8 cellular contexts compared by ENCODE assay signal in genomic region chr6:144582939-144583613, GRCh38.
DNase-seq lines count a peak whose midpoint lies in the region; ATAC-seq and TF ChIP-seq lines count a peak whose summit lies in the region.

No MANE protein-coding gene starts in this region.

- no peak overlapping the region for H3K27ac ChIP-seq in DOHH2 (ENCODE audit: low read depth, low read length)

- no peaks in the 10 kb centered on the region for H3K36me3 ChIP-seq in DOHH2 (ENCODE audit: control insufficient read depth, low read length)

- no peaks in the 10 kb centered on the region for H3K9me3 ChIP-seq in DOHH2 (ENCODE audit: control insufficient read depth, insufficient read depth, low read length)

- H3K4me1 Mint-ChIP-seq in T-helper 2 cell treated with Interferon-gamma antibody and Interleukin-4, amounts not matched to agents 5 μg/mL and 100 μg/mL, for 36 hours (ENCODE audit: low read depth): peaks cover 66% of the 10 kb centered on the region
- H3K4me1 Mint-ChIP-seq in stimulated activated effector memory CD8-positive, alpha-beta T cell treated with anti-CD3 and anti-CD28 coated beads, Interleukin-12 subunit alpha, Interleukin-12 subunit beta, amount 100 ng/mL, for 72 hours: peaks cover 42% of the 10 kb centered on the region

- no peaks in the 10 kb centered on the region for H3K9me3 Mint-ChIP-seq in T-helper 2 cell treated with Interferon-gamma antibody and Interleukin-4, amounts not matched to agents 5 μg/mL and 100 μg/mL, for 36 hours
- no peaks in the 10 kb centered on the region for H3K9me3 Mint-ChIP-seq in stimulated activated effector memory CD8-positive, alpha-beta T cell treated with anti-CD3 and anti-CD28 coated beads, Interleukin-12 subunit alpha, Interleukin-12 subunit beta, amount 100 ng/mL, for 72 hours

- no peak for TF ChIP-seq CTCF in DOHH2 (IDR thresholded peaks at IDR 0.05; ENCODE audit: low read depth, low read length, poor library complexity, severe bottlenecking)

- DNase-seq in HK-2 (ENCODE audit: unreplicated experiment): peak; percentile 11
- peak; percentile 74 for DNase-seq in T-helper 2 cell treated with Interferon-gamma antibody and Interleukin-4, amounts not matched to agents 5 μg/mL and 100 μg/mL, for 36 hours (ENCODE audit: low spot score)
- peak; percentile 68 for DNase-seq in central memory CD4-positive, alpha-beta T cell
- DNase-seq in lung microvascular endothelial cell (ENCODE audit: low read depth in 2 of 2): peak; percentile 41 to 50
- peak; percentile 26 to 75 for DNase-seq in stimulated activated effector memory CD8-positive, alpha-beta T cell treated with anti-CD3 and anti-CD28 coated beads, Interleukin-12 subunit alpha, Interleukin-12 subunit beta, amount 100 ng/mL, for 72 hours (ENCODE audit: low spot score in 2 of 2)
- DNase-seq in RKO (ENCODE audit: low spot score): no peak

- H3K9me2 ChIP-seq in DOHH2 (replicated peaks; ENCODE audit: control insufficient read depth, low read length): no peaks in the 10 kb centered on the region

- H3K27me3 ChIP-seq in DOHH2 (ENCODE audit: control insufficient read depth, low read length): peaks cover 49% of the 10 kb centered on the region

- peak overlapping the region; percentile 43 for H3K4me3 ChIP-seq in DOHH2 (ENCODE audit: low read length)

- H3K4me1 ChIP-seq in DOHH2 (ENCODE audit: control insufficient read depth, low read length): peaks cover 16% of the 10 kb centered on the region

- H4K20me1 ChIP-seq in DOHH2 (ENCODE audit: control insufficient read depth, insufficient read depth, low read depth, low read length): peaks cover 8% of the 10 kb centered on the region; the same call in 1 of the 2 replicates

- H3K27ac Mint-ChIP-seq in T-helper 2 cell treated with Interferon-gamma antibody and Interleukin-4, amounts not matched to agents 5 μg/mL and 100 μg/mL, for 36 hours: peak overlapping the region; percentile 94
- peak overlapping the region; percentile 91 for H3K27ac Mint-ChIP-seq in stimulated activated effector memory CD8-positive, alpha-beta T cell treated with anti-CD3 and anti-CD28 coated beads, Interleukin-12 subunit alpha, Interleukin-12 subunit beta, amount 100 ng/mL, for 72 hours

- ATAC-seq in GM21381 (IDR thresholded peaks at IDR 0.05; ENCODE audit: unreplicated experiment): peak; percentile 93
- ATAC-seq in stimulated activated effector memory CD8-positive, alpha-beta T cell treated with anti-CD3 and anti-CD28 coated beads, Interleukin-12 subunit alpha, Interleukin-12 subunit beta, amount 100 ng/mL, for 72 hours: peak; percentile 93

- peak overlapping the region; percentile 87 for H3K4me3 Mint-ChIP-seq in T-helper 2 cell treated with Interferon-gamma antibody and Interleukin-4, amounts not matched to agents 5 μg/mL and 100 μg/mL, for 36 hours
- peak overlapping the region; percentile 80 for H3K4me3 Mint-ChIP-seq in stimulated activated effector memory CD8-positive, alpha-beta T cell treated with anti-CD3 and anti-CD28 coated beads, Interleukin-12 subunit alpha, Interleukin-12 subunit beta, amount 100 ng/mL, for 72 hours

- H3F3A ChIP-seq in DOHH2 (ENCODE audit: control insufficient read depth, insufficient read depth): peaks cover 2% of the 10 kb centered on the region; the same call in 1 of the 2 replicates

- H3K27me3 Mint-ChIP-seq in T-helper 2 cell treated with Interferon-gamma antibody and Interleukin-4, amounts not matched to agents 5 μg/mL and 100 μg/mL, for 36 hours (ENCODE audit: low read depth): no peaks in the 10 kb centered on the region

- H3K36me3 Mint-ChIP-seq in T-helper 2 cell treated with Interferon-gamma antibody and Interleukin-4, amounts not matched to agents 5 μg/mL and 100 μg/mL, for 36 hours (ENCODE audit: low read depth): peaks cover 44% of the 10 kb centered on the region
- H3K36me3 Mint-ChIP-seq in stimulated activated effector memory CD8-positive, alpha-beta T cell treated with anti-CD3 and anti-CD28 coated beads, Interleukin-12 subunit alpha, Interleukin-12 subunit beta, amount 100 ng/mL, for 72 hours: no peaks in the 10 kb centered on the region

- peak overlapping the region; percentile 66 for H3K4me2 ChIP-seq in DOHH2 (ENCODE audit: low read length)

- H3K79me2 ChIP-seq in DOHH2 (ENCODE audit: control insufficient read depth, low read length): no peaks in the 10 kb centered on the region
